17 cellular contexts compared by ENCODE assay signal in genomic region chr20:48531505-48531904, GRCh38.
DNase-seq lines count a peak whose midpoint lies in the region; ATAC-seq and TF ChIP-seq lines count a peak whose summit lies in the region.
"Had no signal": no experiment of that assay in that cellular context is flagged by ENCODE, and none has a peak within 500 bp of the region (broad histone marks: within the 10 kb centered on the region; RNA-seq: fewer than 3 reads in every experiment).

No MANE protein-coding gene starts in this region.

- H3K4me3 ChIP-seq in AG10803 (ENCODE audit: low read length) (no peak overlapping the region), fibroblast of mammary gland (ENCODE audit: control insufficient read depth, low read depth, low read length) (no peak overlapping the region)
- H3K4me3 ChIP-seq: PC-9, SJCRH30 had no signal

- H3K27me3 Mint-ChIP-seq in activated T-helper 17 cell treated with anti-CD3 and anti-CD28 coated beads, Interleukin-2, amount 50 U/mL, for 72 hours, result peaks cover 36% of the 10 kb centered on the region

- no peaks in the 10 kb centered on the region for H3K36me3 Mint-ChIP-seq in activated T-helper 17 cell treated with anti-CD3 and anti-CD28 coated beads, Interleukin-2, amount 50 U/mL, for 72 hours (ENCODE audit: low read depth)

- CTCF ChIA-PET in GM10248 (lab: Yijun Ruan, JAX), result interaction anchor here (0.6 kb wide), 1 partner anchor 868 kb away, joined by 3 read pairs; no protein-coding TSS in a partner anchor

- no peak overlapping the region for H3K4me3 Mint-ChIP-seq in activated T-helper 17 cell treated with anti-CD3 and anti-CD28 coated beads, Interleukin-2, amount 50 U/mL, for 72 hours

- DNase-seq in AG10803 (ENCODE audit: low read depth), result peak; percentile 12
- DNase-seq in EH (ENCODE audit: low read depth), result peak; percentile 21
- peak; percentile 6 for DNase-seq in fibroblast of mammary gland (ENCODE audit: low read depth)
- DNase-seq in GM10248 (ENCODE audit: extremely low spot score), result no peak
- DNase-seq: COR-L47, DMS153, EL, NCI-H1105 treated with DMSO at 0.1 percent for 48 hours, NCI-H1694 treated with DMSO at 0.1 percent for 48 hours, NCI-H2107, NCI-H2227 treated with DMSO at 0.1 percent for 48 hours, NCI-H510A treated with DMSO at 0.1 percent for 48 hours, SJCRH30 had no signal

- H3K9me3 Mint-ChIP-seq in activated T-helper 17 cell treated with anti-CD3 and anti-CD28 coated beads, Interleukin-2, amount 50 U/mL, for 72 hours, result no peaks in the 10 kb centered on the region

- no peaks in the 10 kb centered on the region for H3K4me1 Mint-ChIP-seq in activated T-helper 17 cell treated with anti-CD3 and anti-CD28 coated beads, Interleukin-2, amount 50 U/mL, for 72 hours

- POLR2A ChIA-PET in GM10248 (lab: Yijun Ruan, JAX), result no interaction called here

- H3K27ac Mint-ChIP-seq in activated T-helper 17 cell treated with anti-CD3 and anti-CD28 coated beads, Interleukin-2, amount 50 U/mL, for 72 hours, result no peak overlapping the region

- TF ChIP-seq CTCF in AG10803 (conservative IDR thresholded peaks at IDR 0.05; ENCODE audit: low read length) (no peak), fibroblast of mammary gland (conservative IDR thresholded peaks at IDR 0.05; ENCODE audit: control insufficient read depth, insufficient read depth, low read depth, low read length) (no peak), GM10248 (IDR thresholded peaks at IDR 0.05; ENCODE audit: control extremely low read depth, extremely low read depth, low read depth, missing control alignments) (no peak)

- peak; percentile 34 for ATAC-seq in activated T-helper 17 cell treated with anti-CD3 and anti-CD28 coated beads, Interleukin-2, amount 50 U/mL, for 72 hours (replicated peaks)
- ATAC-seq in GM21529 (IDR thresholded peaks at IDR 0.05; ENCODE audit: unreplicated experiment) (no peak), GM19395 (IDR thresholded peaks at IDR 0.05; ENCODE audit: unreplicated experiment) (no peak)
